ENCODE assay signal across 31 cellular contexts in the genomic region with DNA sequence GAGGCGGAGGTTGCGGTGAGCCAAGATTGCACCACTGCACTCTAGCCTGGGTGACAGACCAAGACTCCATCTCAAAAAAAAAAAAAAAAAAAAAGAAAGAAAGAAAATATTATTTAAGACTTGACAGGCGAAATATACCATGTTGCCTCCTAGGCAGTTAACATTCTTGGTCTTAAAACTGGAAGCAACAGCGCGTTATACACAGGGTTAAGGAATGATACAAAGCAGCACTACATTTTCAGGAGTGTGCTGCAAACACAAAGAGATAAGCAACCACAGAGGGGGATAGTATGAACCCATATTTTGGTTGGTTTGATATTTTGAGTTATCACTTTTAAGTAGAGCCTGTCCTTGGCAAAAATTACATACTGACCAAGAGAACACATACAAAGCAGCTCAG.
"Had no signal": no experiment of that assay in that cellular context is flagged by ENCODE, and none has a peak within 500 bp of the region (broad histone marks: within the 10 kb centered on the region; RNA-seq: fewer than 3 reads in every experiment).

No MANE protein-coding gene starts in this region.

- H3K36me3 ChIP-seq: adrenal gland, ascending aorta, breast epithelium, cardiac muscle cell, colonic mucosa, gastrocnemius medialis, heart left ventricle had no signal

- H3K9me3 ChIP-seq: adrenal gland, ascending aorta, breast epithelium, colonic mucosa, gastrocnemius medialis, heart left ventricle had no signal

- H3K4me3 ChIP-seq: adrenal gland, ascending aorta, breast epithelium, cardiac muscle cell, colonic mucosa, gastrocnemius medialis, heart left ventricle had no signal

- H3K27ac ChIP-seq: adrenal gland, ascending aorta, breast epithelium, cardiac muscle cell, colonic mucosa, epithelial cell of prostate, foreskin keratinocyte, gastrocnemius medialis had no signal

- H3K27me3 ChIP-seq: adrenal gland, ascending aorta, breast epithelium, cardiac muscle cell, colonic mucosa, foreskin keratinocyte, gastrocnemius medialis, heart left ventricle had no signal

- DNase-seq: activated CD4-positive, alpha-beta memory T cell treated with anti-CD3 and anti-CD28 coated beads for 36 hours; activated CD4-positive, alpha-beta T cell treated with anti-CD3 and anti-CD28 coated beads for 36 hours; activated CD4-positive, alpha-beta T cell treated with anti-CD3 and anti-CD28 coated beads, Interleukin-2, amount 10 ng/mL, durations not matched to agents 24 days and 14 days; activated CD4-positive, CD25-positive, alpha-beta regulatory T cell; activated CD4-positive, CD25-positive, alpha-beta regulatory T cell treated with anti-CD3 and anti-CD28 coated beads, Interleukin-2, amount 50 U/mL, for 72 hours; activated CD8-positive, alpha-beta memory T cell treated with anti-CD3 and anti-CD28 coated beads, Interleukin-2, amount 10 ng/mL, durations not matched to agents 7 days and 5 days; activated CD8-positive, alpha-beta memory T cell treated with anti-CD3 and anti-CD28 coated beads, Interleukin-2, amount 50 U/mL, for 4 hours; activated CD8-positive, alpha-beta T cell treated with anti-CD3 and anti-CD28 coated beads, Interleukin-2, amount 10 ng/mL, durations not matched to agents 7 days and 5 days; activated effector memory CD4-positive, alpha-beta T cell treated with anti-CD3 and anti-CD28 coated beads, Interleukin-2, amount 50 U/mL, for 16 hours; activated naive CD4-positive, alpha-beta T cell treated with anti-CD3 and anti-CD28 coated beads for 36 hours; activated naive CD8-positive, alpha-beta T cell treated with anti-CD3 and anti-CD28 coated beads for 36 hours; activated naive CD8-positive, alpha-beta T cell treated with anti-CD3 and anti-CD28 coated beads, Interleukin-2, amount 50 U/mL, for 24 hours; activated T-cell treated with anti-CD3 and anti-CD28 coated beads, Interleukin-2, amount 50 U/mL, for 1 hour; activated T-cell treated with anti-CD3 and anti-CD28 coated beads, Interleukin-2, amount 50 U/mL, for 48 hours; adrenal gland; central memory CD4-positive, alpha-beta T cell; cerebellar nuclear complex; colonic mucosa; effector CD8-positive, alpha-beta T cell; foreskin keratinocyte; gastrocnemius medialis; glutamatergic neuron; heart left ventricle; T-helper 1 cell; T-helper 17 cell; T1000 had no signal

- H3K4me1 ChIP-seq: ascending aorta, breast epithelium, colonic mucosa, foreskin keratinocyte had no signal

- ATAC-seq: activated CD4-positive, alpha-beta T cell treated with anti-CD3 and anti-CD28 coated beads for 36 hours; activated CD8-positive, alpha-beta memory T cell treated with anti-CD3 and anti-CD28 coated beads, Interleukin-2, amount 10 ng/mL, durations not matched to agents 7 days and 5 days; activated CD8-positive, alpha-beta T cell treated with anti-CD3 and anti-CD28 coated beads, Interleukin-2, amount 10 ng/mL, durations not matched to agents 7 days and 5 days; activated naive CD8-positive, alpha-beta T cell treated with anti-CD3 and anti-CD28 coated beads, Interleukin-2, amount 50 U/mL, for 24 hours; esophagus mucosa; foreskin keratinocyte; T-helper 17 cell had no signal
